Comparison of ENCODE assay signal across 1 cellular context in genomic region chr19:13162749-13163608, GRCh38.
TF ChIP-seq lines count a peak whose summit lies in the region.

No MANE protein-coding gene starts in this region.

TF ChIP-seq in K562, 482 proteins besides CTCF, POLR2A, EP300 and RAD21 (continued from another document and continues in another):
- peak; percentile 75 for TF ChIP-seq CBX1 (IDR thresholded peaks at IDR 0.05; ENCODE audit: low read depth)
- TF ChIP-seq POLR2AphosphoS5 (IDR thresholded peaks at IDR 0.05; ENCODE audit: control insufficient read depth, insufficient read depth, low read depth, low read length), result peak; percentile 63
- no peak for TF ChIP-seq MAFK (IDR thresholded peaks at IDR 0.05; ENCODE audit: low read length)
- peak; percentile 65; the same call in 1 of the 2 replicates for TF ChIP-seq ZNF175 (CRISPR knock-in tag; IDR thresholded peaks at IDR 0.05; ENCODE audit: low read depth)
- peak; percentile 14; the same call in 1 of the 2 replicates for TF ChIP-seq ARID1B (IDR thresholded peaks at IDR 0.05)
- TF ChIP-seq ZNF133 (CRISPR knock-in tag; IDR thresholded peaks at IDR 0.05), result 0 out of 2 replicates have a peak, but pooled peaks have one; percentile 27
- peak; percentile 74 for TF ChIP-seq BHLHE40 (IDR thresholded peaks at IDR 0.05; ENCODE audit: low read length)
- no peak for TF ChIP-seq IRF1 (CRISPR knock-in tag; IDR thresholded peaks at IDR 0.05; ENCODE audit: borderline replicate concordance)
- 0 out of 2 replicates have a peak, but pooled peaks have one; percentile 13 for TF ChIP-seq ATF4 (CRISPR knock-in tag; IDR thresholded peaks at IDR 0.05)
- TF ChIP-seq ZBTB7A (IDR thresholded peaks at IDR 0.05; ENCODE audit: borderline replicate concordance, control insufficient read depth, low read depth, low read length), result peak; percentile 100
- TF ChIP-seq ZNF583 (CRISPR knock-in tag; IDR thresholded peaks at IDR 0.05), result peak; percentile 60; the same call in 1 of the 2 replicates
- TF ChIP-seq USF1 (CRISPR knock-in tag; IDR thresholded peaks at IDR 0.05), result peak; percentile 57; the same call in 1 of the 2 replicates
- peak in 1 of 2 experiments; percentile 77; a peak in 1 of 4 replicates for TF ChIP-seq TEAD1 (CRISPR knock-in tag; IDR thresholded peaks at IDR 0.05)
- TF ChIP-seq RB1 (IDR thresholded peaks at IDR 0.05; ENCODE audit: low read depth), result peak; percentile 22; the same call in 1 of the 2 replicates
- peak; percentile 83 for TF ChIP-seq VEZF1 (CRISPR knock-in tag; IDR thresholded peaks at IDR 0.05)
- TF ChIP-seq TCF15 (CRISPR knock-in tag; IDR thresholded peaks at IDR 0.05), result 0 out of 2 replicates have a peak, but pooled peaks have one; percentile 48
- TF ChIP-seq ZSCAN32 (CRISPR knock-in tag; IDR thresholded peaks at IDR 0.05), result peak; percentile 38; the same call in 1 of the 2 replicates
- no peak for TF ChIP-seq SAFB2 (IDR thresholded peaks at IDR 0.05; ENCODE audit: borderline replicate concordance, low read depth, low read length, severe bottlenecking)
- TF ChIP-seq ZFPM2 (CRISPR knock-in tag; IDR thresholded peaks at IDR 0.05), result no peak; the same call in 1 of the 2 replicates
- no peak for TF ChIP-seq ZNF695 (CRISPR knock-in tag; IDR thresholded peaks at IDR 0.05)
- peak; percentile 67 for TF ChIP-seq GTF2F1 (IDR thresholded peaks at IDR 0.05; ENCODE audit: low read depth, low read length)
- peak; percentile 36 for TF ChIP-seq CHD2 (IDR thresholded peaks at IDR 0.05; ENCODE audit: low read depth, low read length)
- TF ChIP-seq ZFP1 (CRISPR knock-in tag; IDR thresholded peaks at IDR 0.05), result no peak
- peak; percentile 49 for TF ChIP-seq HNRNPLL (IDR thresholded peaks at IDR 0.05; ENCODE audit: low read depth, low read length, poor library complexity, severe bottlenecking)
- peak; percentile 58 for TF ChIP-seq MYC (IDR thresholded peaks at IDR 0.05; ENCODE audit: low read depth, low read length)
- TF ChIP-seq MYC (CRISPR knock-in tag; IDR thresholded peaks at IDR 0.05; ENCODE audit: borderline replicate concordance, low read depth), result 0 out of 2 replicates have a peak, but pooled peaks have one; percentile 54
- TF ChIP-seq CXXC5 (CRISPR knock-in tag; IDR thresholded peaks at IDR 0.05), result peak; percentile 82
- peak; percentile 79 for TF ChIP-seq CREM (IDR thresholded peaks at IDR 0.05; ENCODE audit: low read depth)
- TF ChIP-seq ZNF274 (IDR thresholded peaks at IDR 0.05; ENCODE audit: borderline replicate concordance, low read depth, low read length), result no peak
- TF ChIP-seq RBFOX2 (IDR thresholded peaks at IDR 0.05; ENCODE audit: low read depth, low read length), result peak; percentile 95
- TF ChIP-seq HDAC1 (IDR thresholded peaks at IDR 0.05), result 0 out of 4 replicates have a peak, but pooled peaks of 1 of the 2 experiments have one; percentile 34
- TF ChIP-seq ZNF143 (CRISPR knock-in tag; IDR thresholded peaks at IDR 0.05), result 0 out of 2 replicates have a peak, but pooled peaks have one; percentile 18
- 0 out of 2 replicates have a peak, but pooled peaks have one; percentile 33 for TF ChIP-seq RFX7 (CRISPR knock-in tag; IDR thresholded peaks at IDR 0.05)
- peak; percentile 51; the same call in 1 of the 2 replicates for TF ChIP-seq EP400 (IDR thresholded peaks at IDR 0.05)
- peak; percentile 39; the same call in 1 of the 2 replicates for TF ChIP-seq MBD2 (IDR thresholded peaks at IDR 0.05; ENCODE audit: borderline replicate concordance, low read depth)
- peak; percentile 61; the same call in 1 of the 2 replicates for TF ChIP-seq JUND (IDR thresholded peaks at IDR 0.05; ENCODE audit: borderline replicate concordance, low read depth, low read length)
- TF ChIP-seq JUND (tag; IDR thresholded peaks at IDR 0.05; ENCODE audit: borderline replicate concordance, low read depth, low read length), result peak; percentile 58; the same call in 1 of the 3 replicates
- 0 out of 2 replicates have a peak, but pooled peaks have one; percentile 9 for TF ChIP-seq ZBTB26 (CRISPR knock-in tag; IDR thresholded peaks at IDR 0.05)
- no peak for TF ChIP-seq ZNF77 (CRISPR knock-in tag; IDR thresholded peaks at IDR 0.05)
- TF ChIP-seq HNRNPL (IDR thresholded peaks at IDR 0.05; ENCODE audit: low read depth, low read length), result no peak
- TF ChIP-seq BCLAF1 (IDR thresholded peaks at IDR 0.05; ENCODE audit: borderline replicate concordance in 1 of 2, control insufficient read depth in 1 of 2, low read depth in 2 of 2, low read length in 1 of 2), result no peak
- no peak for TF ChIP-seq BRF2 (IDR thresholded peaks at IDR 0.05; ENCODE audit: borderline replicate concordance, insufficient read depth, insufficient read length)
- TF ChIP-seq SUPT5H (IDR thresholded peaks at IDR 0.05), result peak; percentile 83
- TF ChIP-seq ZNF830 (CRISPR knock-in tag; IDR thresholded peaks at IDR 0.05), result 0 out of 2 replicates have a peak, but pooled peaks have one; percentile 68
- TF ChIP-seq POLR2B (IDR thresholded peaks at IDR 0.05; ENCODE audit: low read depth, partially characterized antibody), result peak; percentile 80
- no peak for TF ChIP-seq ZNF518B (CRISPR knock-in tag; IDR thresholded peaks at IDR 0.05)
- TF ChIP-seq HEY1 (CRISPR knock-in tag; IDR thresholded peaks at IDR 0.05; ENCODE audit: borderline replicate concordance), result 0 out of 2 replicates have a peak, but pooled peaks have one; percentile 12
- TF ChIP-seq HDAC3 (IDR thresholded peaks at IDR 0.05; ENCODE audit: borderline replicate concordance, partially characterized antibody), result no peak
- TF ChIP-seq ZNF740 (CRISPR knock-in tag; IDR thresholded peaks at IDR 0.05), result no peak
- no peak for TF ChIP-seq ZNF740 (tag; IDR thresholded peaks at IDR 0.05)
- peak; percentile 8; the same call in 1 of the 2 replicates for TF ChIP-seq ZNF395 (CRISPR knock-in tag; IDR thresholded peaks at IDR 0.05)
